ENCODE assay signal across 18 cellular contexts in the genomic region with DNA sequence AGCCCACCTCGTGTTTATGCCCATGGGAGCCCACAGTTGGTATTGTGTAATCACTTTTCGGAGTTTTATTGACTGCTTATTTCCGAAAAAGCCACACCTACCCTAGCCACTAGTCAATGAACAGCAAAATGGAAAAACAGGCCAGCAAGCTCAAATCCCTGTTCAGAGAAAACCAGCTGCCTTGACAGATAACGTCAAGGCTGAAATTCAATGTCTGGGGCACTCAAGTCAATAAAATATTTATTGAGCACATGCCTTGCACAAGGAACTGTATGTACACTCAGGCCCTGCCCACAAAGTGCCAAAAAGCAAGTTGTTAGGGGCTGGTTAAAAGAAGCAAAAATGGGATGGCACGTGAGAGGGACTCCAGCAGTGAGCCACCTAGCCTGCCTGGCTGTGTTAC. TPM values are rescaled to one million over a fixed set of nuclear protein-coding genes. Genes with fewer than 3 reads are reported as not detected.
DNase-seq lines count a peak whose midpoint lies in the region; ATAC-seq and TF ChIP-seq lines count a peak whose summit lies in the region.
"Had no signal": no experiment of that assay in that cellular context is flagged by ENCODE, and none has a peak within 500 bp of the region (broad histone marks: within the 10 kb centered on the region; RNA-seq: fewer than 3 reads in every experiment).

No MANE protein-coding gene starts in this region.

- no peak for TF ChIP-seq CTCF in LNCaP clone FGC (IDR thresholded peaks at IDR 0.05; ENCODE audit: control insufficient read depth, extremely low read depth, insufficient read depth)
- no peak for TF ChIP-seq CTCF in fibroblast of villous mesenchyme (IDR thresholded peaks at IDR 0.05; ENCODE audit: insufficient read depth, low read depth, low read length)
- TF ChIP-seq CTCF in mucosa of descending colon (IDR thresholded peaks at IDR 0.05): no peak
- no peak for TF ChIP-seq CTCF in transverse colon (IDR thresholded peaks at IDR 0.05)

- DNase-seq in LNCaP clone FGC (ENCODE audit: low read depth): peak; percentile 78
- DNase-seq in fibroblast of villous mesenchyme (ENCODE audit: low read depth): peak; percentile 82
- no peak for DNase-seq in mucosa of descending colon
- no peak for DNase-seq in transverse colon
- DNase-seq in cardiac septum (ENCODE audit: low spot score): no peak
- DNase-seq: CD4-positive, alpha-beta T cell; DMS53; NCI-H1417 treated with DMSO at 0.1 percent for 48 hours; NCI-H1930; NCI-H2171 treated with DMSO at 0.1 percent for 48 hours; NCI-H446 treated with DMSO at 0.1 percent for 48 hours; NCI-H748 treated with DMSO at 0.1 percent for 48 hours; OCI-M1; RPMI8226; SIG-M5 had no signal

- H3K4me1 ChIP-seq in mucosa of descending colon (ENCODE audit: low read depth) (peaks cover 16% of the 10 kb centered on the region), transverse colon (peaks cover 3 to 43% (median 24%) of the 10 kb centered on the region in 4 donors)

- no peaks in the 10 kb centered on the region for H3K27me3 ChIP-seq in transverse colon

- WGBS in transverse colon (ENCODE audit: low coverage in 1 of 2), 2 donors: 36 to 42% methylated on average over 5 of the region's 5 CpGs

- ATAC-seq in mucosa of descending colon (peak; percentile 6), HG02885 (IDR thresholded peaks at IDR 0.05; ENCODE audit: poor library complexity, unreplicated experiment) (no peak), GM18909 (IDR thresholded peaks at IDR 0.05; ENCODE audit: poor library complexity, unreplicated experiment) (no peak), GM21576 (IDR thresholded peaks at IDR 0.05; ENCODE audit: unreplicated experiment) (no peak)

- no peak for TF ChIP-seq EP300 in transverse colon (IDR thresholded peaks at IDR 0.05; ENCODE audit: low read depth)

- no peak for TF ChIP-seq POLR2A in transverse colon (IDR thresholded peaks at IDR 0.05)

- H3K9me3 ChIP-seq in mucosa of descending colon (no peaks in the 10 kb centered on the region), transverse colon (no peaks in the 10 kb centered on the region)

- H3K4me3 ChIP-seq in LNCaP clone FGC (ENCODE audit: low read depth, low read length): no peak overlapping the region
- no peak overlapping the region for H3K4me3 ChIP-seq in fibroblast of villous mesenchyme (ENCODE audit: low read depth, low read length)
- H3K4me3 ChIP-seq in mucosa of descending colon: no peak overlapping the region
- no peak overlapping the region for H3K4me3 ChIP-seq in transverse colon

- H3K36me3 ChIP-seq in mucosa of descending colon (ENCODE audit: low read depth): peaks cover 3% of the 10 kb centered on the region
- no peaks in the 10 kb centered on the region for H3K36me3 ChIP-seq in transverse colon

- intact Hi-C loops in mucosa of descending colon (cut with DNase I, micrococcal nuclease) (no loop called here), transverse colon (cut with DNase I; ENCODE audit: low total_unique reads) (no loop called here), cardiac septum (cut with DNase I) (no loop called here)

- in situ Hi-C loops in transverse colon (cut with MboI; ENCODE audit: low pct_ligation_motif_present in 1 of 4, low pct_unique_long_range_greater_than_20kb in 1 of 4, low sequenced_read_pairs in 3 of 4): no loop called here

- H3K27ac ChIP-seq in transverse colon: peak overlapping the region in 3 of 4 donors; percentile 22 to 43 (median 32)

RNA-seq across cellular contexts. Expression of a gene that starts 4.8 kb away (rescaled TPM):
- total RNA-seq in fibroblast of villous mesenchyme (11.7 and 12.6 TPM in 2 replicates), mucosa of descending colon (10 to 100 TPM; 20.0 to 43.8 (median 43.3) TPM), transverse colon (100 to 1,000 TPM in 1 of 4 donors, 10 to 100 TPM in 3; 14.9 to 246 (median 38.1) TPM), cardiac septum (12.1 TPM)

RNA-seq across cellular contexts. Expression of a gene that starts 21.7 kb away (rescaled TPM):
- total RNA-seq in fibroblast of villous mesenchyme (not detected in 2 replicates), mucosa of descending colon (10 to 100 TPM; 26.9 to 51.5 (median 38.3) TPM), transverse colon (10 to 100 TPM in 3 of 4 donors, not detected in 1; 21.0 to 88.3 (median 56.1) TPM), cardiac septum (not detected)
- total RNA-seq: CD4-positive, alpha-beta T cell had no signal

Comparison
In these comparisons a context has a peak if more than half of its experiments do, and no peak if none do; other contexts are left out.
1. DNase-seq: peak in LNCaP clone FGC (single experiment) and fibroblast of villous mesenchyme (single experiment); none in mucosa of descending colon (0 of 3), transverse colon (single experiment) and cardiac septum (single experiment).